ENCODE assay signal across 23 cellular contexts in the genomic region with DNA sequence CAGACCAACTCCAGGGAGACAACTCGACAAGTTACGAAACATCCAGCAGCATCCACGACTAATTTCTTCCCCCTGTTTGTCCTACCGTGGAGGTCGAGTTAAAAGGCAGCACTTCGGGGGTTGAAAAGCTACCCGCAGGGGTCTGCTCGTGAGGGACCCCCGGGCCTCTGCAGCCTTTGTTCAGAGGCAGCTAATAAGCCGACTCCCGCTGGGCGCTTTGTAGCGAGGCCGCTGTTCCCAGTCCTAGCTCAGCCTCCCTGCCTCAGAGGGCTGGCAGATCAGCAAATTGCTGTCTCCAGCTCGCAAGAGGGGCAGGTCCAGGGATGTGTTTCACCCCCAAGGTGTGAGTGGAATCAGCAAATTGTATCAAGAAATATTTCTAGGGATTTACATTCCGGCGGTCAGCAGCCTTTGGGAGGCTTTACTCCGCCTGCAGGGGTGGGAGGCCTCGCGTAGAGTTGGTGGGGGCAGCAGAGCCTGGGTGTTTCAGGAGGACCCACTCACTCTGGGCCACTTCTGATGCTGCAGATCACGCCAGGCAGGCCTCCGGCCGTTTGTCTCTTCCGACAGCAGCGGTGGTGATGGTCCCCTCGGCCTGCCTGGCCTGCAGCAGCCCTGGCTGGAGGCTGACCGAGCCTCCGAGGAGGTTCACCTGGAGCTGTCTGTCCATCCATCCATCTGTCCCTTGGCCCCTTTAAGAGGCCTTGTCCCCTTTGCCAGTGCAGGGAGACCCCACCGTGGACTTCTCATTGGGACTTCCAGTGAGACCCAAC. TPM values are rescaled to one million over a fixed set of nuclear protein-coding genes. Genes with fewer than 3 reads are reported as not detected.
DNase-seq lines count a peak whose midpoint lies in the region; FAIRE-seq and TF ChIP-seq lines count a peak whose summit lies in the region.
"Had no signal": no experiment of that assay in that cellular context is flagged by ENCODE, and none has a peak within 500 bp of the region (broad histone marks: within the 10 kb centered on the region; RNA-seq: fewer than 3 reads in every experiment).

No MANE protein-coding gene starts in this region.

- no peak overlapping the region for H3K9ac ChIP-seq in BLaER1 treated with 17β-estradiol and CSF1 and Interleukin-3, amounts not matched to agents 10 nM and 100 nM
- H3K9ac ChIP-seq in H1 (replicated peaks in 1 of 4; ENCODE audit: extremely low read depth in 1 of 4, low read depth in 3 of 4, low read length in 3 of 4) (no peak overlapping the region), neural cell (ENCODE audit: low read length) (no peak overlapping the region)

- peak overlapping the region; percentile 12; the same call in 1 of the 2 replicates for H2BK12ac ChIP-seq in H1 (ENCODE audit: low read depth, low read length)

- H3K36me3 ChIP-seq in BLaER1 treated with 17β-estradiol and CSF1 and Interleukin-3, amounts not matched to agents 10 nM and 100 nM = no peaks in the 10 kb centered on the region
- H3K36me3 ChIP-seq in H1 (ENCODE audit: control insufficient read depth in 2 of 4, insufficient read depth in 4 of 4, low read length in 3 of 4) (no peaks in the 10 kb centered on the region), neural cell (ENCODE audit: insufficient read depth, low read length) (no peaks in the 10 kb centered on the region), MG63 (no peaks in the 10 kb centered on the region)
- H3K36me3 ChIP-seq: esophagus muscularis mucosa, HAP-1, tibial nerve had no signal

- CTCF ChIA-PET in H1 (lab: Charles Lee; ENCODE audit: partially characterized antibody) = interaction anchor here (0.6 to 2.0 kb wide), 13 partner anchors 13 to 294 kb away, joined by 3 to 6 read pairs (median 3); no protein-coding TSS in a partner anchor

- no peak overlapping the region for H3K4me3 ChIP-seq in BLaER1 treated with 17β-estradiol and CSF1 and Interleukin-3, amounts not matched to agents 10 nM and 100 nM
- H3K4me3 ChIP-seq in H1 (ENCODE audit: extremely low read depth in 1 of 4, insufficient read depth in 2 of 4, low read depth in 3 of 4, low read length in 4 of 4) = peak overlapping the region in 2 of 4 experiments; percentile 16 to 19; a peak in 3 of 8 replicates
- no peak overlapping the region for H3K4me3 ChIP-seq in neural cell (ENCODE audit: low read length)
- H3K4me3 ChIP-seq in MG63 = no peak overlapping the region
- H3K4me3 ChIP-seq: esophagus muscularis mucosa, HAP-1, tibial nerve had no signal

- H3K27ac ChIP-seq in BLaER1 treated with 17β-estradiol and CSF1 and Interleukin-3, amounts not matched to agents 10 nM and 100 nM = no peak overlapping the region
- H3K27ac ChIP-seq in H1 (ENCODE audit: low read depth, low read length) (no peak overlapping the region), neural cell (ENCODE audit: low read length) (no peak overlapping the region)
- H3K27ac ChIP-seq: esophagus muscularis mucosa, tibial nerve had no signal

- H3K23ac ChIP-seq in H1 (ENCODE audit: insufficient read length) = no peak overlapping the region

- FAIRE-seq in H1 (lab: Jason Lieb, UNC) = no peak
- FAIRE-seq: GM12891 had no signal

- H3K23me2 ChIP-seq in H1 (ENCODE audit: low read depth, low read length) = no peaks in the 10 kb centered on the region

- H3K18ac ChIP-seq in H1 (ENCODE audit: extremely low read depth, low read length) = peak overlapping the region; percentile 15; the same call in 1 of the 2 replicates

- no peak overlapping the region for H3K56ac ChIP-seq in H1 (replicated peaks; ENCODE audit: insufficient read length, low read depth, low read length)

- no peak overlapping the region for H2BK20ac ChIP-seq in H1 (ENCODE audit: low read length)

- no peak overlapping the region for H3K14ac ChIP-seq in H1 (ENCODE audit: insufficient read length)

- TF ChIP-seq EP300 in H1 (IDR thresholded peaks at IDR 0.05; ENCODE audit: borderline replicate concordance in 1 of 2, low read depth in 2 of 2, low read length in 2 of 2) (peak in 1 of 2 experiments; percentile 97; a peak in 2 of 3 replicates), neural cell (conservative IDR thresholded peaks at IDR 0.05; ENCODE audit: poor library complexity, severe bottlenecking) (no peak)

- peaks cover 0 to 71% (median 41%) of the 10 kb centered on the region in 10 experiments; a peak in 17 of 20 replicates for H3K4me1 ChIP-seq in BLaER1 treated with 17β-estradiol and CSF1 and Interleukin-3, amounts not matched to agents 10 nM and 100 nM
- H3K4me1 ChIP-seq in H1 (replicated peaks in 1 of 4; ENCODE audit: control insufficient read depth in 3 of 4, insufficient read depth in 4 of 4, low read length in 3 of 4) = peaks cover 11 to 35% (median 27%) of the 10 kb centered on the region in 4 experiments
- H3K4me1 ChIP-seq: HAP-1 had no signal

- POLR2A ChIA-PET in H1 (lab: Charles Lee; ENCODE audit: partially characterized antibody) = interaction anchor here (1.0 to 1.3 kb wide), 3 partner anchors 19 to 83 kb away, joined by 3 read pairs; no protein-coding TSS in a partner anchor

- no peak overlapping the region for H4K5ac ChIP-seq in H1 (ENCODE audit: insufficient read length, low read depth, low read length)

- TF ChIP-seq CTCF in H1 (IDR thresholded peaks at IDR 0.05; ENCODE audit: control extremely low read depth in 1 of 3, insufficient read depth in 1 of 3, low read depth in 1 of 3, low read length in 3 of 3) (no peak), neural cell (IDR thresholded peaks at IDR 0.05; ENCODE audit: poor library complexity, severe bottlenecking) (no peak)

- no peak overlapping the region for H4K91ac ChIP-seq in H1 (replicated peaks; ENCODE audit: insufficient read length, low read length)

- no peak for TF ChIP-seq POLR2A in H1 (IDR thresholded peaks at IDR 0.05; ENCODE audit: control extremely low read depth in 1 of 2, low read depth in 2 of 2, low read length in 2 of 2)

- no peaks in the 10 kb centered on the region for H3F3A ChIP-seq in neural cell (ENCODE audit: insufficient read depth, low read length, poor library complexity, severe bottlenecking)

- H3K79me2 ChIP-seq in H1 (ENCODE audit: control insufficient read depth in 1 of 2, insufficient read depth in 2 of 2, low read length in 2 of 2) (no peaks in the 10 kb centered on the region), neural cell (replicated peaks; ENCODE audit: insufficient read depth, low read length) (no peaks in the 10 kb centered on the region)

- WGBS in H1 (ENCODE audit: extremely low coverage in 1 of 2, insufficient coverage in 1 of 2, insufficient read length in 1 of 2, insufficient replicate concordance in 2 of 2, low coverage in 1 of 2, low lambda C conversion rate in 2 of 2, missing lambda C conversion rate in 1 of 2), 2 experiments = 34% methylated on average over 22 of the region's 29 CpGs; no CpG with 5 or more reads in 1 of the 2 experiments

- no peak overlapping the region for H2BK120ac ChIP-seq in H1 (replicated peaks; ENCODE audit: low read depth, low read length)

- H2BK5ac ChIP-seq in H1 (ENCODE audit: low read depth, low read length) = no peak overlapping the region

- no peaks in the 10 kb centered on the region for H3K9me2 ChIP-seq in neural cell (ENCODE audit: insufficient read depth, low read length)

- H3K4ac ChIP-seq in H1 (replicated peaks; ENCODE audit: insufficient read length, low read depth, low read length) = no peak overlapping the region

- H2AFZ ChIP-seq in H1 (ENCODE audit: low read length) (no peak overlapping the region), neural cell (ENCODE audit: low read depth, low read length) (no peak overlapping the region)

- TF ChIP-seq RAD21 in H1 (IDR thresholded peaks at IDR 0.05 in 1 of 2, conservative IDR thresholded peaks at IDR 0.05 in 1 of 2; ENCODE audit: low read depth in 2 of 2, low read length in 2 of 2) (no peak; a peak in 1 of 4 replicates), neural cell (conservative IDR thresholded peaks at IDR 0.05) (no peak)

- DNase-seq in NCI-H146 treated with DMSO at 0.1 percent for 48 hours (lab: John Stamatoyannopoulos, UW; ENCODE audit: unreplicated experiment) (peak; percentile 61), H1 (ENCODE audit: low read depth in 1 of 2, low spot score in 2 of 2) (no peak), MV-4-11 (lab: John Stamatoyannopoulos, UW) (no peak), C1 segment of cervical spinal cord (lab: John Stamatoyannopoulos, UW) (no peak), epidermal melanocyte (ENCODE audit: insufficient read length, low spot score) (no peak), MG63 (no peak)
- DNase-seq: ACHN; activated naive CD4-positive, alpha-beta T cell treated with Interleukin-2 at 50 U/mL for 16 hours; caudate nucleus; foreskin fibroblast; head of caudate nucleus; left colon; mammary epithelial cell; NCI-H1417 treated with DMSO at 0.1 percent for 48 hours; NCI-H446 treated with DMSO at 0.1 percent for 48 hours; RPMI8226; stimulated activated CD4-positive, alpha-beta T cell treated with anti-CD3 and anti-CD28 coated beads, Interleukin-4, amount 100 ng/mL, for 1 hour had no signal

- no peak overlapping the region for H4K8ac ChIP-seq in H1 (ENCODE audit: extremely low read depth, insufficient read depth, low read length)

- H3K27me3 ChIP-seq in BLaER1 treated with 17β-estradiol and CSF1 and Interleukin-3, amounts not matched to agents 10 nM and 100 nM = no peaks in the 10 kb centered on the region
- H3K27me3 ChIP-seq in H1 (replicated peaks in 1 of 4; ENCODE audit: control insufficient read depth in 3 of 4, extremely low read depth in 1 of 4, insufficient read depth in 3 of 4, low read length in 3 of 4) = peaks cover 43 to 96% (median 85%) of the 10 kb centered on the region in 4 experiments
- peaks cover 66% of the 10 kb centered on the region for H3K27me3 ChIP-seq in neural cell (ENCODE audit: insufficient read depth, low read depth, low read length)
- no peaks in the 10 kb centered on the region for H3K27me3 ChIP-seq in MG63
- H3K27me3 ChIP-seq: esophagus muscularis mucosa, tibial nerve had no signal

- H4K20me1 ChIP-seq in BLaER1 treated with 17β-estradiol and CSF1 and Interleukin-3, amounts not matched to agents 10 nM and 100 nM = no peaks in the 10 kb centered on the region
- peaks cover 0 to 16% of the 10 kb centered on the region in 2 experiments for H4K20me1 ChIP-seq in H1 (replicated peaks in 1 of 2; ENCODE audit: control insufficient read depth in 1 of 2, insufficient read depth in 2 of 2, low read length in 2 of 2)
- H4K20me1 ChIP-seq in neural cell (ENCODE audit: insufficient read depth) = no peaks in the 10 kb centered on the region

- H3K9me3 ChIP-seq in BLaER1 treated with 17β-estradiol and CSF1 and Interleukin-3, amounts not matched to agents 10 nM and 100 nM (replicated peaks in 1 of 11) = no peaks in the 10 kb centered on the region
- H3K9me3 ChIP-seq in H1 (ENCODE audit: insufficient read depth in 2 of 2, low read depth in 1 of 2, low read length in 1 of 2) (peaks cover 0 to 5% of the 10 kb centered on the region in 2 experiments; a peak in 2 of 4 replicates), neural cell (ENCODE audit: low read length) (no peaks in the 10 kb centered on the region), MG63 (no peaks in the 10 kb centered on the region)
- H3K9me3 ChIP-seq: esophagus muscularis mucosa, HAP-1, tibial nerve had no signal

- H2AK5ac ChIP-seq in H1 (ENCODE audit: low read depth, low read length) = no peak overlapping the region; the same call in 1 of the 2 replicates

- no peaks in the 10 kb centered on the region for H3K79me1 ChIP-seq in H1 (ENCODE audit: low read depth, low read length)

- no peak overlapping the region; the same call in 1 of the 2 replicates for H2BK15ac ChIP-seq in H1 (ENCODE audit: low read length)

- H3K4me2 ChIP-seq in BLaER1 treated with 17β-estradiol and CSF1 and Interleukin-3, amounts not matched to agents 10 nM and 100 nM = peak overlapping the region in 8 of 11 experiments; percentile 13 to 90 (median 72); a peak in 10 of 22 replicates
- H3K4me2 ChIP-seq in H1 (ENCODE audit: insufficient read depth in 1 of 2, low read depth in 2 of 2, low read length in 2 of 2) (peak overlapping the region; percentile 27 to 29; a peak in 2 of 4 replicates), neural cell (ENCODE audit: low read length) (no peak overlapping the region)

RNA-seq across cellular contexts. Expression of a gene that starts 21.6 kb away (rescaled TPM):
- 1.2 TPM in 2 replicates for total RNA-seq in H1 (2021; fragmentation: NEBNext Ultra II Directional; extraction: Animal tissue kit (Norgen Biotek cat#: 25700))
- polyA plus RNA-seq in H1 (2011; rRNA removed) (0.19 and 0.21 TPM in 2 replicates), neural cell (0.12 and 0.32 TPM in 2 replicates)
- polyA plus RNA-seq in H1 (2011; cell fraction: cytosol; rRNA removed) = 0.08 TPM
- polyA plus RNA-seq in H1 (2011; cell fraction: nucleus; rRNA removed) = 2.4 TPM
- 0.19 to 0.30 TPM (median 0.24 TPM) in 4 replicates for polyA plus RNA-seq in H1 (2012, experiment 1 of 2)
- 0.01 TPM for polyA plus RNA-seq in H1 (2012, experiment 2 of 2)
- polyA plus RNA-seq in H1 (2013, experiment 1 of 2) = 0.20 TPM
- 0.13 TPM for polyA plus RNA-seq in H1 (2013, experiment 2 of 2)
- polyA minus RNA-seq in H1 (2011; rRNA and poly(A)+ RNA removed) = 6.2 and 7.3 TPM in 2 replicates
- 1.0 TPM for polyA minus RNA-seq in H1 (2011; cell fraction: cytosol; rRNA and poly(A)+ RNA removed)
- 21.4 TPM for polyA minus RNA-seq in H1 (2011; cell fraction: nucleus; rRNA and poly(A)+ RNA removed)
- polyA minus RNA-seq in neural cell = 9.0 and 12.3 TPM in 2 replicates
- 0.16 and 0.25 TPM in 2 replicates for total RNA-seq in MG63 (2014; rRNA removed; shearing (Covaris generic); ENCODE audit: low replicate concordance)
